Comparison of ENCODE assay signal across 1 cellular context in genomic region chr5:178205010-178205748, GRCh38.
TF ChIP-seq lines count a peak whose summit lies in the region.

No MANE protein-coding gene starts in this region.

TF ChIP-seq in HepG2, 621 proteins besides CTCF, POLR2A, EP300 and RAD21 (continued from another document and continues in another):
- TF ChIP-seq HES4 (CRISPR knock-in tag; IDR thresholded peaks at IDR 0.05; ENCODE audit: borderline replicate concordance) (0 out of 2 replicates have a peak, but pooled peaks have one; percentile 33), SCMH1 (CRISPR knock-in tag; IDR thresholded peaks at IDR 0.05; ENCODE audit: borderline replicate concordance) (no peak), NCOA5 (CRISPR knock-in tag; IDR thresholded peaks at IDR 0.05) (no peak), ZNF782 (CRISPR knock-in tag; IDR thresholded peaks at IDR 0.05; ENCODE audit: borderline replicate concordance) (no peak), KDM1A (CRISPR knock-in tag; IDR thresholded peaks at IDR 0.05) (no peak), ZNF598 (CRISPR knock-in tag; IDR thresholded peaks at IDR 0.05; ENCODE audit: borderline replicate concordance) (no peak), ZNF558 (CRISPR knock-in tag; IDR thresholded peaks at IDR 0.05; ENCODE audit: borderline replicate concordance) (0 out of 2 replicates have a peak, but pooled peaks have one; percentile 14), ZBTB2 (CRISPR knock-in tag; IDR thresholded peaks at IDR 0.05; ENCODE audit: low read depth) (peak; percentile 21; the same call in 1 of the 2 replicates), DNMT1 (CRISPR knock-in tag; IDR thresholded peaks at IDR 0.05) (no peak), ZNF652 (CRISPR knock-in tag; IDR thresholded peaks at IDR 0.05; ENCODE audit: borderline replicate concordance, low read depth) (no peak), EEA1 (CRISPR knock-in tag; IDR thresholded peaks at IDR 0.05; ENCODE audit: borderline replicate concordance) (no peak), YY1 (IDR thresholded peaks at IDR 0.05; ENCODE audit: insufficient read depth, insufficient replicate concordance, low read depth, low read length) (peak; percentile 19), CBFB (CRISPR knock-in tag; IDR thresholded peaks at IDR 0.05) (no peak), ATF2 (CRISPR knock-in tag; IDR thresholded peaks at IDR 0.05) (no peak), ZNF326 (CRISPR knock-in tag; IDR thresholded peaks at IDR 0.05; ENCODE audit: borderline replicate concordance) (no peak), POLR2AphosphoS5 (IDR thresholded peaks at IDR 0.05; ENCODE audit: low read depth, low read length) (peak; percentile 30; the same call in 1 of the 2 replicates), IRF9 (CRISPR knock-in tag; IDR thresholded peaks at IDR 0.05; ENCODE audit: borderline replicate concordance) (no peak), NFRKB (IDR thresholded peaks at IDR 0.05) (no peak), ZFP90 (CRISPR knock-in tag; IDR thresholded peaks at IDR 0.05; ENCODE audit: borderline replicate concordance) (no peak), ARNT2 (CRISPR knock-in tag; IDR thresholded peaks at IDR 0.05; ENCODE audit: low read depth) (no peak), KLF16 (CRISPR knock-in tag; IDR thresholded peaks at IDR 0.05) (peak in 1 of 2 experiments; percentile 34; a peak in 1 of 4 replicates), ZNF713 (CRISPR knock-in tag; IDR thresholded peaks at IDR 0.05) (no peak), GABPA (IDR thresholded peaks at IDR 0.05; ENCODE audit: low read depth, low read length) (no peak), GABPA (CRISPR knock-in tag; IDR thresholded peaks at IDR 0.05; ENCODE audit: low read depth) (no peak), ZNF430 (CRISPR knock-in tag; IDR thresholded peaks at IDR 0.05) (0 out of 2 replicates have a peak, but pooled peaks have one; percentile 9), GFI1 (CRISPR knock-in tag; IDR thresholded peaks at IDR 0.05; ENCODE audit: borderline replicate concordance) (no peak), ZNF317 (CRISPR knock-in tag; IDR thresholded peaks at IDR 0.05) (no peak), ZNF678 (CRISPR knock-in tag; IDR thresholded peaks at IDR 0.05) (no peak)
- TF ChIP-seq, protein P1, sequence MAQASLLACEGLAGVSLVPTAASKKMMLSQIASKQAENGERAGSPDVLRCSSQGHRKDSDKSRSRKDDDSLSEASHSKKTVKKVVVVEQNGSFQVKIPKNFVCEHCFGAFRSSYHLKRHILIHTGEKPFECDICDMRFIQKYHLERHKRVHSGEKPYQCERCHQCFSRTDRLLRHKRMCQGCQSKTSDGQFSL (CRISPR knock-in tag; IDR thresholded peaks at IDR 0.05): no peak
- TF ChIP-seq, protein P2, sequence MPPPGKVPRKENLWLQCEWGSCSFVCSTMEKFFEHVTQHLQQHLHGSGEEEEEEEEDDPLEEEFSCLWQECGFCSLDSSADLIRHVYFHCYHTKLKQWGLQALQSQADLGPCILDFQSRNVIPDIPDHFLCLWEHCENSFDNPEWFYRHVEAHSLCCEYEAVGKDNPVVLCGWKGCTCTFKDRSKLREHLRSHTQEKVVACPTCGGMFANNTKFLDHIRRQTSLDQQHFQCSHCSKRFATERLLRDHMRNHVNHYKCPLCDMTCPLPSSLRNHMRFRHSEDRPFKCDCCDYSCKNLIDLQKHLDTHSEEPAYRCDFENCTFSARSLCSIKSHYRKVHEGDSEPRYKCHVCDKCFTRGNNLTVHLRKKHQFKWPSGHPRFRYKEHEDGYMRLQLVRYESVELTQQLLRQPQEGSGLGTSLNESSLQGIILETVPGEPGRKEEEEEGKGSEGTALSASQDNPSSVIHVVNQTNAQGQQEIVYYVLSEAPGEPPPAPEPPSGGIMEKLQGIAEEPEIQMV (CRISPR knock-in tag; IDR thresholded peaks at IDR 0.05; ENCODE audit: low read depth): no peak
- TF ChIP-seq, protein P3, sequence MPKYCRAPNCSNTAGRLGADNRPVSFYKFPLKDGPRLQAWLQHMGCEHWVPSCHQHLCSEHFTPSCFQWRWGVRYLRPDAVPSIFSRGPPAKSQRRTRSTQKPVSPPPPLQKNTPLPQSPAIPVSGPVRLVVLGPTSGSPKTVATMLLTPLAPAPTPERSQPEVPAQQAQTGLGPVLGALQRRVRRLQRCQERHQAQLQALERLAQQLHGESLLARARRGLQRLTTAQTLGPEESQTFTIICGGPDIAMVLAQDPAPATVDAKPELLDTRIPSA (CRISPR knock-in tag; IDR thresholded peaks at IDR 0.05; ENCODE audit: borderline replicate concordance): no peak
- TF ChIP-seq, protein P4, sequence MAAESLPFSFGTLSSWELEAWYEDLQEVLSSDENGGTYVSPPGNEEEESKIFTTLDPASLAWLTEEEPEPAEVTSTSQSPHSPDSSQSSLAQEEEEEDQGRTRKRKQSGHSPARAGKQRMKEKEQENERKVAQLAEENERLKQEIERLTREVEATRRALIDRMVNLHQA (CRISPR knock-in tag; IDR thresholded peaks at IDR 0.05): no peak
- TF ChIP-seq, protein P5, sequence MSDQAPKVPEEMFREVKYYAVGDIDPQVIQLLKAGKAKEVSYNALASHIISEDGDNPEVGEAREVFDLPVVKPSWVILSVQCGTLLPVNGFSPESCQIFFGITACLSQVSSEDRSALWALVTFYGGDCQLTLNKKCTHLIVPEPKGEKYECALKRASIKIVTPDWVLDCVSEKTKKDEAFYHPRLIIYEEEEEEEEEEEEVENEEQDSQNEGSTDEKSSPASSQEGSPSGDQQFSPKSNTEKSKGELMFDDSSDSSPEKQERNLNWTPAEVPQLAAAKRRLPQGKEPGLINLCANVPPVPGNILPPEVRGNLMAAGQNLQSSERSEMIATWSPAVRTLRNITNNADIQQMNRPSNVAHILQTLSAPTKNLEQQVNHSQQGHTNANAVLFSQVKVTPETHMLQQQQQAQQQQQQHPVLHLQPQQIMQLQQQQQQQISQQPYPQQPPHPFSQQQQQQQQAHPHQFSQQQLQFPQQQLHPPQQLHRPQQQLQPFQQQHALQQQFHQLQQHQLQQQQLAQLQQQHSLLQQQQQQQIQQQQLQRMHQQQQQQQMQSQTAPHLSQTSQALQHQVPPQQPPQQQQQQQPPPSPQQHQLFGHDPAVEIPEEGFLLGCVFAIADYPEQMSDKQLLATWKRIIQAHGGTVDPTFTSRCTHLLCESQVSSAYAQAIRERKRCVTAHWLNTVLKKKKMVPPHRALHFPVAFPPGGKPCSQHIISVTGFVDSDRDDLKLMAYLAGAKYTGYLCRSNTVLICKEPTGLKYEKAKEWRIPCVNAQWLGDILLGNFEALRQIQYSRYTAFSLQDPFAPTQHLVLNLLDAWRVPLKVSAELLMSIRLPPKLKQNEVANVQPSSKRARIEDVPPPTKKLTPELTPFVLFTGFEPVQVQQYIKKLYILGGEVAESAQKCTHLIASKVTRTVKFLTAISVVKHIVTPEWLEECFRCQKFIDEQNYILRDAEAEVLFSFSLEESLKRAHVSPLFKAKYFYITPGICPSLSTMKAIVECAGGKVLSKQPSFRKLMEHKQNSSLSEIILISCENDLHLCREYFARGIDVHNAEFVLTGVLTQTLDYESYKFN (CRISPR knock-in tag; conservative IDR thresholded peaks at IDR 0.05): no peak
- TF ChIP-seq, protein P6, sequence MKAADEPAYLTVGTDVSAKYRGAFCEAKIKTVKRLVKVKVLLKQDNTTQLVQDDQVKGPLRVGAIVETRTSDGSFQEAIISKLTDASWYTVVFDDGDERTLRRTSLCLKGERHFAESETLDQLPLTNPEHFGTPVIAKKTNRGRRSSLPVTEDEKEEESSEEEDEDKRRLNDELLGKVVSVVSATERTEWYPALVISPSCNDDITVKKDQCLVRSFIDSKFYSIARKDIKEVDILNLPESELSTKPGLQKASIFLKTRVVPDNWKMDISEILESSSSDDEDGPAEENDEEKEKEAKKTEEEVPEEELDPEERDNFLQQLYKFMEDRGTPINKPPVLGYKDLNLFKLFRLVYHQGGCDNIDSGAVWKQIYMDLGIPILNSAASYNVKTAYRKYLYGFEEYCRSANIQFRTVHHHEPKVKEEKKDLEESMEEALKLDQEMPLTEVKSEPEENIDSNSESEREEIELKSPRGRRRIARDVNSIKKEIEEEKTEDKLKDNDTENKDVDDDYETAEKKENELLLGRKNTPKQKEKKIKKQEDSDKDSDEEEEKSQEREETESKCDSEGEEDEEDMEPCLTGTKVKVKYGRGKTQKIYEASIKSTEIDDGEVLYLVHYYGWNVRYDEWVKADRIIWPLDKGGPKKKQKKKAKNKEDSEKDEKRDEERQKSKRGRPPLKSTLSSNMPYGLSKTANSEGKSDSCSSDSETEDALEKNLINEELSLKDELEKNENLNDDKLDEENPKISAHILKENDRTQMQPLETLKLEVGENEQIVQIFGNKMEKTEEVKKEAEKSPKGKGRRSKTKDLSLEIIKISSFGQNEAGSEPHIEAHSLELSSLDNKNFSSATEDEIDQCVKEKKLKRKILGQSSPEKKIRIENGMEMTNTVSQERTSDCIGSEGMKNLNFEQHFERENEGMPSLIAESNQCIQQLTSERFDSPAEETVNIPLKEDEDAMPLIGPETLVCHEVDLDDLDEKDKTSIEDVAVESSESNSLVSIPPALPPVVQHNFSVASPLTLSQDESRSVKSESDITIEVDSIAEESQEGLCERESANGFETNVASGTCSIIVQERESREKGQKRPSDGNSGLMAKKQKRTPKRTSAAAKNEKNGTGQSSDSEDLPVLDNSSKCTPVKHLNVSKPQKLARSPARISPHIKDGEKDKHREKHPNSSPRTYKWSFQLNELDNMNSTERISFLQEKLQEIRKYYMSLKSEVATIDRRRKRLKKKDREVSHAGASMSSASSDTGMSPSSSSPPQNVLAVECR (CRISPR knock-in tag; IDR thresholded peaks at IDR 0.05; ENCODE audit: borderline replicate concordance): peak; percentile 14; the same call in 1 of the 2 replicates
- TF ChIP-seq, protein P7, sequence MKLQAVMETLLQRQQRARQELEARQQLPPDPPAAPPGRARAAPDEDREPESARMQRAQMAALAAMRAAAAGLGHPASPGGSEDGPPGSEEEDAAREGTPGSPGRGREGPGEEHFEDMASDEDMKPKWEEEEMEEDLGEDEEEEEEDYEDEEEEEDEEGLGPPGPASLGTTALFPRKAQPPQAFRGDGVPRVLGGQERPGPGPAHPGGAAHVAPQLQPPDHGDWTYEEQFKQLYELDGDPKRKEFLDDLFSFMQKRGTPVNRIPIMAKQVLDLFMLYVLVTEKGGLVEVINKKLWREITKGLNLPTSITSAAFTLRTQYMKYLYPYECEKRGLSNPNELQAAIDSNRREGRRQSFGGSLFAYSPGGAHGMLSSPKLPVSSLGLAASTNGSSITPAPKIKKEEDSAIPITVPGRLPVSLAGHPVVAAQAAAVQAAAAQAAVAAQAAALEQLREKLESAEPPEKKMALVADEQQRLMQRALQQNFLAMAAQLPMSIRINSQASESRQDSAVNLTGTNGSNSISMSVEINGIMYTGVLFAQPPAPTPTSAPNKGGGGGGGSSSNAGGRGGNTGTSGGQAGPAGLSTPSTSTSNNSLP (IDR thresholded peaks at IDR 0.05; ENCODE audit: low read depth, low read length): no peak
- TF ChIP-seq, protein P8, sequence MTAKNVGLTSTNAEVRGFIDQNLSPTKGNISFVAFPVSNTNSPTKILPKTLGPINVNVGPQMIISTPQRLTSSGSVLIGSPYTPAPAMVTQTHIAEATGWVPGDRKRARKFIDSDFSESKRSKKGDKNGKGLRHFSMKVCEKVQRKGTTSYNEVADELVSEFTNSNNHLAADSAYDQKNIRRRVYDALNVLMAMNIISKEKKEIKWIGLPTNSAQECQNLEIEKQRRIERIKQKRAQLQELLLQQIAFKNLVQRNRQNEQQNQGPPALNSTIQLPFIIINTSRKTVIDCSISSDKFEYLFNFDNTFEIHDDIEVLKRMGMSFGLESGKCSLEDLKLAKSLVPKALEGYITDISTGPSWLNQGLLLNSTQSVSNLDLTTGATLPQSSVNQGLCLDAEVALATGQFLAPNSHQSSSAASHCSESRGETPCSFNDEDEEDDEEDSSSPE (CRISPR knock-in tag; IDR thresholded peaks at IDR 0.05): peak; percentile 75
- TF ChIP-seq, protein P9, sequence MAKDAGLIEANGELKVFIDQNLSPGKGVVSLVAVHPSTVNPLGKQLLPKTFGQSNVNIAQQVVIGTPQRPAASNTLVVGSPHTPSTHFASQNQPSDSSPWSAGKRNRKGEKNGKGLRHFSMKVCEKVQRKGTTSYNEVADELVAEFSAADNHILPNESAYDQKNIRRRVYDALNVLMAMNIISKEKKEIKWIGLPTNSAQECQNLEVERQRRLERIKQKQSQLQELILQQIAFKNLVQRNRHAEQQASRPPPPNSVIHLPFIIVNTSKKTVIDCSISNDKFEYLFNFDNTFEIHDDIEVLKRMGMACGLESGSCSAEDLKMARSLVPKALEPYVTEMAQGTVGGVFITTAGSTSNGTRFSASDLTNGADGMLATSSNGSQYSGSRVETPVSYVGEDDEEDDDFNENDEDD (CRISPR knock-in tag; IDR thresholded peaks at IDR 0.05; ENCODE audit: borderline replicate concordance): peak; percentile 55; the same call in 1 of the 2 replicates
- TF ChIP-seq, protein P10, sequence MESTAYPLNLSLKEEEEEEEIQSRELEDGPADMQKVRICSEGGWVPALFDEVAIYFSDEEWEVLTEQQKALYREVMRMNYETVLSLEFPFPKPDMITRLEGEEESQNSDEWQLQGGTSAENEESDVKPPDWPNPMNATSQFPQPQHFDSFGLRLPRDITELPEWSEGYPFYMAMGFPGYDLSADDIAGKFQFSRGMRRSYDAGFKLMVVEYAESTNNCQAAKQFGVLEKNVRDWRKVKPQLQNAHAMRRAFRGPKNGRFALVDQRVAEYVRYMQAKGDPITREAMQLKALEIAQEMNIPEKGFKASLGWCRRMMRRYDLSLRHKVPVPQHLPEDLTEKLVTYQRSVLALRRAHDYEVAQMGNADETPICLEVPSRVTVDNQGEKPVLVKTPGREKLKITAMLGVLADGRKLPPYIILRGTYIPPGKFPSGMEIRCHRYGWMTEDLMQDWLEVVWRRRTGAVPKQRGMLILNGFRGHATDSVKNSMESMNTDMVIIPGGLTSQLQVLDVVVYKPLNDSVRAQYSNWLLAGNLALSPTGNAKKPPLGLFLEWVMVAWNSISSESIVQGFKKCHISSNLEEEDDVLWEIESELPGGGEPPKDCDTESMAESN (CRISPR knock-in tag; conservative IDR thresholded peaks at IDR 0.05): no peak
